Comparison of ENCODE assay signal across 33 cellular contexts in genomic region chrX:151736685-151737084, GRCh38. TPM values are rescaled to one million over a fixed set of nuclear protein-coding genes. Genes with fewer than 3 reads are reported as not detected.
"Had no signal": no experiment of that assay in that cellular context is flagged by ENCODE, and none has a peak within 500 bp of the region (broad histone marks: within the 10 kb centered on the region; RNA-seq: fewer than 3 reads in every experiment).

No MANE protein-coding gene starts in this region.

- H3K27ac ChIP-seq: hepatocyte, left ventricle myocardium inferior, pancreas, prostate gland, stomach, testis, thyroid gland, transverse colon, upper lobe of left lung, vagina had no signal

- H3K27me3 ChIP-seq: hepatocyte, testis, thyroid gland, transverse colon, upper lobe of left lung, vagina had no signal

- DNase-seq: islet precursor cell; left ventricle myocardium inferior; mesendoderm; midbrain; mucosa of descending colon; naive thymus-derived CD4-positive, alpha-beta T cell; retina; right cardiac atrium; stimulated activated CD4-positive, alpha-beta T cell treated with anti-CD3 and anti-CD28 coated beads, Interleukin-12 subunit alpha, Interleukin-12 subunit beta, amount 100 ng/mL, for 4 hours; stimulated activated CD4-positive, alpha-beta T cell treated with anti-CD3 and anti-CD28 coated beads, Interleukin-15, amount 100 ng/mL, for 24 hours; stimulated activated CD4-positive, alpha-beta T cell treated with anti-CD3 and anti-CD28 coated beads, Interleukin-2, amount 100 ng/mL, for 24 hours; stimulated activated CD4-positive, alpha-beta T cell treated with anti-CD3 and anti-CD28 coated beads, Interleukin-4, amount 100 ng/mL, for 1 hour; stimulated activated naive B cell treated with anti-CD40 and anti-IgM and Interleukin-4, amounts not matched to agents 10 μg/mL and 1 μg/mL and 100 μg/mL, for 72 hours; stimulated activated naive CD8-positive, alpha-beta T cell treated with anti-CD3 and anti-CD28 coated beads, Interleukin-15, Interleukin-2, amounts not matched to agents 100 U/mL and 50 U/mL, for 24 hours; stomach; testis; thyroid gland; transverse colon; upper lobe of left lung had no signal

- H3K4me3 ChIP-seq: hepatocyte, left ventricle myocardium inferior, lung, mucosa of descending colon, pancreas, prostate gland, smooth muscle cell, stomach, testis, thyroid gland, transverse colon, upper lobe of left lung, vagina had no signal

- H3K4me1 ChIP-seq: left ventricle myocardium inferior, pancreas, prostate gland, stomach, testis, thyroid gland, transverse colon, upper lobe of left lung, vagina had no signal

- H3K9me3 ChIP-seq: left ventricle myocardium inferior, mucosa of descending colon, pancreas, prostate gland, testis, thyroid gland, transverse colon, upper lobe of left lung, vagina had no signal

- H3K36me3 ChIP-seq: left ventricle myocardium inferior, pancreas, prostate gland, stomach, thyroid gland, transverse colon, upper lobe of left lung, vagina had no signal

RNA-seq across cellular contexts. Expression of gene CNGA2, which starts 2.1 kb away (rescaled TPM):
- total RNA-seq: hepatocyte; kidney epithelial cell; left ventricle myocardium inferior; lower leg skin; lung; mucosa of descending colon; myocyte; naive thymus-derived CD4-positive, alpha-beta T cell; natural killer cell treated with Interleukin-12 subunit alpha and Interleukin-12 subunit beta and Interleukin-15 and Interleukin-18, amount 100 ng/mL, for 72 hours; osteoblast; pancreas; right cardiac atrium; skeletal muscle tissue; smooth muscle cell; stomach; thyroid gland; transverse colon; upper lobe of left lung; urinary bladder; vagina had no signal
- polyA plus RNA-seq: hepatocyte; lung; naive thymus-derived CD4-positive, alpha-beta T cell; neural cell; pancreas; right cardiac atrium; smooth muscle cell; stomach; urinary bladder had no signal

RNA-seq across cellular contexts. Expression of gene FATE1, which starts 20.9 kb away (rescaled TPM):
- total RNA-seq: hepatocyte; kidney epithelial cell; left ventricle myocardium inferior; mucosa of descending colon; myocyte; naive thymus-derived CD4-positive, alpha-beta T cell; natural killer cell treated with Interleukin-12 subunit alpha and Interleukin-12 subunit beta and Interleukin-15 and Interleukin-18, amount 100 ng/mL, for 72 hours; osteoblast; pancreas; smooth muscle cell; stomach; transverse colon; urinary bladder; vagina had no signal
- polyA plus RNA-seq: hepatocyte; naive thymus-derived CD4-positive, alpha-beta T cell; neural cell; smooth muscle cell had no signal

RNA-seq across cellular contexts. Expression of gene PRRG3, which starts 41.4 kb away (rescaled TPM):
- total RNA-seq: myocyte; naive thymus-derived CD4-positive, alpha-beta T cell; natural killer cell treated with Interleukin-12 subunit alpha and Interleukin-12 subunit beta and Interleukin-15 and Interleukin-18, amount 100 ng/mL, for 72 hours had no signal
- polyA plus RNA-seq: naive thymus-derived CD4-positive, alpha-beta T cell; neural cell had no signal
